ENCODE assay signal across 1 cellular context in genomic region chr2:28578768-28579167, GRCh38.
TF ChIP-seq lines count a peak whose summit lies in the region.

No MANE protein-coding gene starts in this region.

TF ChIP-seq in IMR-90, 13 proteins besides CTCF, POLR2A, EP300 and RAD21 (continued from another document):
- TF ChIP-seq, protein P1, sequence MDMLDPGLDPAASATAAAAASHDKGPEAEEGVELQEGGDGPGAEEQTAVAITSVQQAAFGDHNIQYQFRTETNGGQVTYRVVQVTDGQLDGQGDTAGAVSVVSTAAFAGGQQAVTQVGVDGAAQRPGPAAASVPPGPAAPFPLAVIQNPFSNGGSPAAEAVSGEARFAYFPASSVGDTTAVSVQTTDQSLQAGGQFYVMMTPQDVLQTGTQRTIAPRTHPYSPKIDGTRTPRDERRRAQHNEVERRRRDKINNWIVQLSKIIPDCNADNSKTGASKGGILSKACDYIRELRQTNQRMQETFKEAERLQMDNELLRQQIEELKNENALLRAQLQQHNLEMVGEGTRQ (IDR thresholded peaks at IDR 0.05; ENCODE audit: low read depth, low read length) = no peak
- no peak for TF ChIP-seq CHD1 (IDR thresholded peaks at IDR 0.05; ENCODE audit: low read depth, low read length)
- TF ChIP-seq CEBPB (IDR thresholded peaks at IDR 0.05; ENCODE audit: low read depth, low read length) = no peak
- no peak for TF ChIP-seq SMC3 (IDR thresholded peaks at IDR 0.05; ENCODE audit: low read depth, low read length)
- no peak for TF ChIP-seq RFX5 (IDR thresholded peaks at IDR 0.05; ENCODE audit: low read depth, low read length)
- no peak for TF ChIP-seq MXI1 (IDR thresholded peaks at IDR 0.05; ENCODE audit: borderline replicate concordance, low read depth, low read length)
- TF ChIP-seq MAFK (IDR thresholded peaks at IDR 0.05; ENCODE audit: low read depth, low read length) = no peak
- TF ChIP-seq NFE2L2 (IDR thresholded peaks at IDR 0.05; ENCODE audit: low read depth, low read length) = no peak
- TF ChIP-seq, protein P2, sequence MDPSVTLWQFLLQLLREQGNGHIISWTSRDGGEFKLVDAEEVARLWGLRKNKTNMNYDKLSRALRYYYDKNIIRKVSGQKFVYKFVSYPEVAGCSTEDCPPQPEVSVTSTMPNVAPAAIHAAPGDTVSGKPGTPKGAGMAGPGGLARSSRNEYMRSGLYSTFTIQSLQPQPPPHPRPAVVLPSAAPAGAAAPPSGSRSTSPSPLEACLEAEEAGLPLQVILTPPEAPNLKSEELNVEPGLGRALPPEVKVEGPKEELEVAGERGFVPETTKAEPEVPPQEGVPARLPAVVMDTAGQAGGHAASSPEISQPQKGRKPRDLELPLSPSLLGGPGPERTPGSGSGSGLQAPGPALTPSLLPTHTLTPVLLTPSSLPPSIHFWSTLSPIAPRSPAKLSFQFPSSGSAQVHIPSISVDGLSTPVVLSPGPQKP (IDR thresholded peaks at IDR 0.05; ENCODE audit: borderline replicate concordance, low read depth, low read length) = no peak
- no peak for TF ChIP-seq RCOR1 (IDR thresholded peaks at IDR 0.05; ENCODE audit: insufficient replicate concordance, low read length)
- TF ChIP-seq MAZ (IDR thresholded peaks at IDR 0.05; ENCODE audit: borderline replicate concordance, low read depth, low read length) = no peak
